In genomic region chr17:27651411-27652345, GRCh38 we compare ENCODE assay signal across 8 cellular contexts. TPM values are rescaled to one million over a fixed set of nuclear protein-coding genes. Genes with fewer than 3 reads are reported as not detected.
DNase-seq lines count a peak whose midpoint lies in the region; ATAC-seq and TF ChIP-seq lines count a peak whose summit lies in the region.

No MANE protein-coding gene starts in this region.

- TF ChIP-seq CTCF in PC-3 (conservative IDR thresholded peaks at IDR 0.05; ENCODE audit: low read depth, low read length) (peak; percentile 63), foreskin fibroblast (IDR thresholded peaks at IDR 0.05; ENCODE audit: low read depth, low read length) (peak; percentile 68), vagina (IDR thresholded peaks at IDR 0.05) (peak; percentile 91 to 96 (median 94))

- no peak overlapping the region for H2AFZ ChIP-seq in PC-3 (ENCODE audit: low read length)

- no peak overlapping the region for H3K9ac ChIP-seq in PC-3 (ENCODE audit: low read length)

- no peaks in the 10 kb centered on the region for H3K9me3 ChIP-seq in PC-3 (ENCODE audit: low read length)
- no peaks in the 10 kb centered on the region for H3K9me3 ChIP-seq in vagina

- ATAC-seq in PC-3 = peak; percentile 57; the same call in 1 of the 2 replicates

- H3K27ac ChIP-seq in PC-3 (ENCODE audit: low read length) = no peak overlapping the region
- no peak overlapping the region for H3K27ac ChIP-seq in vagina

- DNase-seq in NCI-H2227 (lab: John Stamatoyannopoulos, UW; ENCODE audit: unreplicated experiment) (peak; percentile 25), NCI-H2227 treated with DMSO at 0.1 percent for 48 hours (lab: John Stamatoyannopoulos, UW) (no peak), PC-3 (peak; percentile 61), foreskin fibroblast (peak; percentile 14 to 62), posterior cingulate gyrus (peak in 8 of 10 donors; percentile 53 to 93 (median 76)), vagina (ENCODE audit: extremely low spot score in 2 of 2) (no peak), NCI-H2029 (lab: John Stamatoyannopoulos, UW) (no peak)
- DNase-seq in activated T-helper 1 cell treated with anti-CD3 and anti-CD28 coated beads, Interleukin-2, amount 50 U/mL, for 16 hours (ENCODE audit: low read depth in 1 of 2, low spot score in 1 of 2) = peak; percentile 45 to 55

- no peaks in the 10 kb centered on the region for H3K27me3 ChIP-seq in PC-3 (ENCODE audit: low read length)
- H3K27me3 ChIP-seq in vagina = no peaks in the 10 kb centered on the region

- no peaks in the 10 kb centered on the region for H3K79me2 ChIP-seq in PC-3 (ENCODE audit: low read length)

- TF ChIP-seq POLR2A in vagina (IDR thresholded peaks at IDR 0.05) = no peak

- CTCF ChIA-PET in PC-3 (lab: Charles Lee) = no interaction called here

- H3F3A ChIP-seq in PC-3 (ENCODE audit: low read length, unreplicated experiment) = no peaks in the 10 kb centered on the region

- H3K4me3 ChIP-seq in PC-3 (ENCODE audit: low read length) = no peak overlapping the region
- H3K4me3 ChIP-seq in foreskin fibroblast (ENCODE audit: low read depth in 1 of 2, low read length in 2 of 2) = no peak overlapping the region
- no peak overlapping the region for H3K4me3 ChIP-seq in vagina

- intact Hi-C loops in PC-3 (cut with micrococcal nuclease) = loop anchor here (2.0 kb wide), 1 partner anchor 49 kb away; no protein-coding TSS in a partner anchor
- intact Hi-C loops in posterior cingulate gyrus (cut with DNase I) = loop anchor here (1.0 to 5.0 kb wide), 3 partner anchors 48 to 414 kb away; no protein-coding TSS in a partner anchor
- intact Hi-C loops in vagina (cut with DNase I) = loop anchor here (2.0 kb wide), 1 partner anchor 45 kb away; no protein-coding TSS in a partner anchor

- no peaks in the 10 kb centered on the region for H3K9me2 ChIP-seq in PC-3 (replicated peaks; ENCODE audit: low read length)

- no TSS peak for BruUV-seq in PC-3 (replicated peaks; lab: Mats Ljungman, UMichigan)

- H3K36me3 ChIP-seq in PC-3 (ENCODE audit: low read depth, low read length) = no peaks in the 10 kb centered on the region
- H3K36me3 ChIP-seq in vagina = no peaks in the 10 kb centered on the region

- H4K20me1 ChIP-seq in PC-3 (ENCODE audit: low read length) = no peaks in the 10 kb centered on the region

- POLR2A ChIA-PET in PC-3 (lab: Charles Lee; ENCODE audit: unreplicated experiment) = no interaction called here

- no peak overlapping the region for H3K4me2 ChIP-seq in PC-3 (ENCODE audit: low read length)

- H3K4me1 ChIP-seq in PC-3 (ENCODE audit: insufficient read depth, low read length) (no peaks in the 10 kb centered on the region), vagina (peaks cover 4% of the 10 kb centered on the region)

RNA-seq across cellular contexts. Expression of gene LGALS9, which starts 20.7 kb away (rescaled TPM):
- total RNA-seq in PC-3 (2014; rRNA removed) = 1.1 TPM in 1 of 2 replicates, not detected in the other
- 34.9 TPM for total RNA-seq in vagina

Comparison
In these comparisons a context has a peak if more than half of its experiments do, and no peak if none do; other contexts are left out.
1. DNase-seq: peak in NCI-H2227 (single experiment), PC-3 (single experiment), activated T-helper 1 cell treated with anti-CD3 and anti-CD28 coated beads, Interleukin-2, amount 50 U/mL, for 16 hours (2 of 2), foreskin fibroblast (2 of 2) and posterior cingulate gyrus (8 of 10); none in NCI-H2227 treated with DMSO at 0.1 percent for 48 hours (single experiment), vagina (0 of 2) and NCI-H2029 (single experiment).
2. RNA of gene LGALS9, which starts 20.7 kb away (total RNA-seq): 34.9 TPM in vagina (single experiment); 1.1 TPM in PC-3; every median in the first group is over 10 times any median in the second.
3. Peak in every context shown above with its lines, with median percentiles within 50 percentile points of each other: CTCF ChIP-seq.